In genomic region chr10:32210306-32211045, GRCh38 we compare ENCODE assay signal across 8 cellular contexts.
DNase-seq lines count a peak whose midpoint lies in the region; ATAC-seq and TF ChIP-seq lines count a peak whose summit lies in the region.

No MANE protein-coding gene starts in this region.

- no peaks in the 10 kb centered on the region for H3K36me3 ChIP-seq in colonic mucosa
- H3K36me3 ChIP-seq in mucosa of descending colon (ENCODE audit: low read depth): no peaks in the 10 kb centered on the region

- H3K9me3 ChIP-seq in colonic mucosa (no peaks in the 10 kb centered on the region), mucosa of descending colon (no peaks in the 10 kb centered on the region)

- peak; percentile 18 for DNase-seq in stimulated activated CD4-positive, alpha-beta T cell treated with anti-CD3 and anti-CD28 coated beads, Interleukin-1b, Interleukin-23, amount 100 ng/mL, for 48 hours
- DNase-seq in stimulated activated CD4-positive, alpha-beta T cell treated with anti-CD3 and anti-CD28 coated beads, Interleukin-4, amount 100 ng/mL, for 1 hour: no peak
- peak; percentile 30 for DNase-seq in NCI-H510A treated with DMSO at 0.1 percent for 48 hours (lab: John Stamatoyannopoulos, UW)
- DNase-seq in colonic mucosa: peak; percentile 33
- DNase-seq in mucosa of descending colon: peak in 2 of 3 donors; percentile 27 to 37
- no peak for DNase-seq in GOT3 (lab: John Stamatoyannopoulos, UW)
- no peak for DNase-seq in NCI-H1048 (lab: John Stamatoyannopoulos, UW)

- H3K27me3 ChIP-seq in colonic mucosa: no peaks in the 10 kb centered on the region

- TF ChIP-seq CTCF in colonic mucosa (IDR thresholded peaks at IDR 0.05) (peak; percentile 36), mucosa of descending colon (IDR thresholded peaks at IDR 0.05) (no peak)

- H3K4me1 ChIP-seq in colonic mucosa (no peaks in the 10 kb centered on the region), mucosa of descending colon (ENCODE audit: low read depth) (no peaks in the 10 kb centered on the region)

- no peak overlapping the region for H3K27ac ChIP-seq in colonic mucosa

- no peak overlapping the region for H3K9ac ChIP-seq in colonic mucosa (ENCODE audit: low read depth in 2 of 2, low read length in 2 of 2)

- H3K4me3 ChIP-seq in colonic mucosa (no peak overlapping the region), mucosa of descending colon (no peak overlapping the region)

- intact Hi-C loops in colonic mucosa (cut with DNase I) (no loop called here), mucosa of descending colon (cut with DNase I, micrococcal nuclease) (no loop called here)

- ATAC-seq in mucosa of descending colon (peak; percentile 76), GM18498 (IDR thresholded peaks at IDR 0.05; ENCODE audit: unreplicated experiment) (no peak)

Comparison
In these comparisons a context has a peak if more than half of its experiments do, and no peak if none do; other contexts are left out.
1. DNase-seq: peak in stimulated activated CD4-positive, alpha-beta T cell treated with anti-CD3 and anti-CD28 coated beads, Interleukin-1b, Interleukin-23, amount 100 ng/mL, for 48 hours (single experiment), NCI-H510A treated with DMSO at 0.1 percent for 48 hours (single experiment), colonic mucosa (single experiment) and mucosa of descending colon (2 of 3); none in stimulated activated CD4-positive, alpha-beta T cell treated with anti-CD3 and anti-CD28 coated beads, Interleukin-4, amount 100 ng/mL, for 1 hour (single experiment), GOT3 (single experiment) and NCI-H1048 (single experiment).